In the genomic region with DNA sequence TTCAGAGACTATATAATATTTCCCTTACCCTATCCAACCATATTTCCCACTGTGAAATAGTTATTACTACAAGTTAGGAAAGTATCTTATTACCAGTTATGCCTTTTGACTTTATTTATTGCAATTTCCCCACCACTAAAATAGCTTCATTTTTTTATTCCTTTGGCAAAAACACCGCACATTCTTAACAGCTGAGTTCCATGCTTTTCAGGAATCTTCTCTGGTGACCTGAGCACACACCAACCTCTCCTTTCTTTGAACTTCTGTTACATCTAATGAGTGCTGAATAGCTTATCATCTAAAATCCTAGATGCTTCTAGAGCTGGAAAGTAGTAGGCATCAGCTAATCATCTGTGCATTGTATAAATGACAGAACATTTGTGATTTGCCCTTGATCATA, we compare ENCODE assay signal across 16 cellular contexts.
"Had no signal": no experiment of that assay in that cellular context is flagged by ENCODE, and none has a peak within 500 bp of the region (broad histone marks: within the 10 kb centered on the region; RNA-seq: fewer than 3 reads in every experiment).

No MANE protein-coding gene starts in this region.

- H3K4me1 Mint-ChIP-seq: activated naive CD8-positive, alpha-beta T cell treated with anti-CD3 and anti-CD28 coated beads, Interleukin-2, amount 10 ng/mL, durations not matched to agents 7 days and 5 days; stimulated activated effector memory CD8-positive, alpha-beta T cell treated with anti-CD3 and anti-CD28 coated beads, Interleukin-12 subunit alpha, Interleukin-12 subunit beta, amount 100 ng/mL, for 72 hours had no signal

- H3K9me3 Mint-ChIP-seq: activated T-helper 1 cell treated with anti-CD3 and anti-CD28 coated beads, Interleukin-12 subunit alpha, Interleukin-12 subunit beta, Interleukin-2, Interleukin-4 antibody, amounts not matched to agents 30 ng/mL and 10 ng/mL and 1 ng/mL, durations not matched to agents 14 hours and 24 hours and 36 hours had no signal

- H3K27me3 ChIP-seq: cardiac muscle cell, colonic mucosa, esophagus muscularis mucosa, gastroesophageal sphincter, tibial artery had no signal

- H3K4me3 Mint-ChIP-seq: activated naive CD8-positive, alpha-beta T cell treated with anti-CD3 and anti-CD28 coated beads, Interleukin-2, amount 10 ng/mL, durations not matched to agents 7 days and 5 days; activated T-helper 1 cell treated with anti-CD3 and anti-CD28 coated beads, Interleukin-12 subunit alpha, Interleukin-12 subunit beta, Interleukin-2, Interleukin-4 antibody, amounts not matched to agents 30 ng/mL and 10 ng/mL and 1 ng/mL, durations not matched to agents 14 hours and 24 hours and 36 hours; stimulated activated effector memory CD8-positive, alpha-beta T cell treated with anti-CD3 and anti-CD28 coated beads, Interleukin-12 subunit alpha, Interleukin-12 subunit beta, amount 100 ng/mL, for 72 hours; T-cell had no signal

- DNase-seq: activated CD4-positive, alpha-beta T cell treated with anti-CD3 and anti-CD28 coated beads, Interleukin-2, amount 50 U/mL, for 1 hour; activated naive CD8-positive, alpha-beta T cell treated with anti-CD3 and anti-CD28 coated beads, Interleukin-2, amount 10 ng/mL, durations not matched to agents 7 days and 5 days; aorta; colonic mucosa; naive thymus-derived CD4-positive, alpha-beta T cell; T-cell; T-helper 9 cell; tibial artery had no signal

- H3K27ac ChIP-seq: cardiac muscle cell, colonic mucosa, esophagus muscularis mucosa, gastroesophageal sphincter, parathyroid adenoma, tibial artery had no signal

- H3K27me3 Mint-ChIP-seq: activated naive CD8-positive, alpha-beta T cell treated with anti-CD3 and anti-CD28 coated beads, Interleukin-2, amount 10 ng/mL, durations not matched to agents 7 days and 5 days; naive thymus-derived CD4-positive, alpha-beta T cell; T-cell had no signal

- H3K9ac ChIP-seq: parathyroid adenoma had no signal

- ATAC-seq: activated CD4-positive, CD25-positive, alpha-beta regulatory T cell treated with anti-CD3 and anti-CD28 coated beads, Interleukin-2, amount 50 U/mL, for 24 hours; gastroesophageal sphincter; naive thymus-derived CD4-positive, alpha-beta T cell; stimulated activated effector memory CD8-positive, alpha-beta T cell treated with anti-CD3 and anti-CD28 coated beads, Interleukin-12 subunit alpha, Interleukin-12 subunit beta, amount 100 ng/mL, for 72 hours; T-cell had no signal

- H3K36me3 Mint-ChIP-seq: activated naive CD8-positive, alpha-beta T cell treated with anti-CD3 and anti-CD28 coated beads, Interleukin-2, amount 10 ng/mL, durations not matched to agents 7 days and 5 days; stimulated activated effector memory CD8-positive, alpha-beta T cell treated with anti-CD3 and anti-CD28 coated beads, Interleukin-12 subunit alpha, Interleukin-12 subunit beta, amount 100 ng/mL, for 72 hours had no signal

- H3K4me3 ChIP-seq: cardiac muscle cell, colonic mucosa, esophagus muscularis mucosa, gastroesophageal sphincter, lung, tibial artery had no signal

- H3K27ac Mint-ChIP-seq: activated naive CD8-positive, alpha-beta T cell treated with anti-CD3 and anti-CD28 coated beads, Interleukin-2, amount 10 ng/mL, durations not matched to agents 7 days and 5 days; activated T-helper 1 cell treated with anti-CD3 and anti-CD28 coated beads, Interleukin-12 subunit alpha, Interleukin-12 subunit beta, Interleukin-2, Interleukin-4 antibody, amounts not matched to agents 30 ng/mL and 10 ng/mL and 1 ng/mL, durations not matched to agents 14 hours and 24 hours and 36 hours; stimulated activated effector memory CD8-positive, alpha-beta T cell treated with anti-CD3 and anti-CD28 coated beads, Interleukin-12 subunit alpha, Interleukin-12 subunit beta, amount 100 ng/mL, for 72 hours; T-cell had no signal

- H3K36me3 ChIP-seq: cardiac muscle cell, colonic mucosa, esophagus muscularis mucosa, gastroesophageal sphincter, tibial artery had no signal

- H3K9me3 ChIP-seq: colonic mucosa, esophagus muscularis mucosa, gastroesophageal sphincter, tibial artery had no signal

- H3K4me1 ChIP-seq: colonic mucosa had no signal

- H2AFZ ChIP-seq: parathyroid adenoma had no signal
